In genomic region chr13:50358221-50358620, GRCh38 we compare ENCODE assay signal across 9 cellular contexts.
DNase-seq lines count a peak whose midpoint lies in the region; ATAC-seq and TF ChIP-seq lines count a peak whose summit lies in the region.
"Had no signal": no experiment of that assay in that cellular context is flagged by ENCODE, and none has a peak within 500 bp of the region (broad histone marks: within the 10 kb centered on the region; RNA-seq: fewer than 3 reads in every experiment).

No MANE protein-coding gene starts in this region.

- H3K36me3 ChIP-seq in breast epithelium, result no peaks in the 10 kb centered on the region
- H3K36me3 ChIP-seq in right lobe of liver, result no peaks in the 10 kb centered on the region
- no peaks in the 10 kb centered on the region for H3K36me3 ChIP-seq in tibial artery
- H3K36me3 ChIP-seq in esophagus squamous epithelium, result no peaks in the 10 kb centered on the region

- ATAC-seq in right lobe of liver, result peak in 1 of 4 donors; percentile 4
- ATAC-seq in HG03457 (IDR thresholded peaks at IDR 0.05; ENCODE audit: unreplicated experiment), result no peak
- ATAC-seq in GM18909 (IDR thresholded peaks at IDR 0.05; ENCODE audit: poor library complexity, unreplicated experiment), result no peak

- no peak for TF ChIP-seq CTCF in breast epithelium (IDR thresholded peaks at IDR 0.05)
- no peak for TF ChIP-seq CTCF in right lobe of liver (IDR thresholded peaks at IDR 0.05)
- TF ChIP-seq CTCF in tibial artery (IDR thresholded peaks at IDR 0.05), result no peak
- TF ChIP-seq CTCF in esophagus squamous epithelium (IDR thresholded peaks at IDR 0.05), result no peak

- no peaks in the 10 kb centered on the region for H3K4me1 ChIP-seq in breast epithelium
- H3K4me1 ChIP-seq in right lobe of liver, result peaks cover 0 to 36% (median 15%) of the 10 kb centered on the region in 4 donors
- H3K4me1 ChIP-seq in tibial artery, result peaks cover 0 to 23% (median 20%) of the 10 kb centered on the region in 4 donors
- H3K4me1 ChIP-seq in esophagus squamous epithelium, result peaks cover 0 to 35% (median 15%) of the 10 kb centered on the region in 3 donors

- intact Hi-C loops in breast epithelium (cut with DNase I; ENCODE audit: low total_unique reads) (no loop called here), right lobe of liver (cut with DNase I) (no loop called here), tibial artery (cut with DNase I; ENCODE audit: low total_unique reads) (no loop called here), esophagus squamous epithelium (cut with DNase I) (no loop called here)

- H3K27ac ChIP-seq in breast epithelium (peak overlapping the region; percentile 72 to 77), right lobe of liver (peak overlapping the region in 2 of 3 donors; percentile 58 to 69), tibial artery (peak overlapping the region; percentile 52 to 56), esophagus squamous epithelium (peak overlapping the region in 1 of 4 donors; percentile 21)

- no peak overlapping the region for H3K4me3 ChIP-seq in breast epithelium
- H3K4me3 ChIP-seq in right lobe of liver, result no peak overlapping the region
- no peak overlapping the region for H3K4me3 ChIP-seq in tibial artery
- no peak overlapping the region for H3K4me3 ChIP-seq in esophagus squamous epithelium

- no peaks in the 10 kb centered on the region for H3K27me3 ChIP-seq in breast epithelium
- no peaks in the 10 kb centered on the region for H3K27me3 ChIP-seq in right lobe of liver
- H3K27me3 ChIP-seq in tibial artery, result no peaks in the 10 kb centered on the region
- no peaks in the 10 kb centered on the region for H3K27me3 ChIP-seq in esophagus squamous epithelium

- DNase-seq in NCI-H1092 treated with DMSO at 0.1 percent for 48 hours (lab: John Stamatoyannopoulos, UW), result peak; percentile 23
- DNase-seq in NCI-H1092 (lab: John Stamatoyannopoulos, UW), result no peak
- DNase-seq in breast epithelium (ENCODE audit: low spot score in 2 of 2), result no peak
- no peak for DNase-seq in right lobe of liver
- no peak for DNase-seq in tibial artery
- no peak for DNase-seq in esophagus squamous epithelium (lab: John Stamatoyannopoulos, UW)
- DNase-seq: immature natural killer cell had no signal

- H3K9me3 ChIP-seq in breast epithelium (no peaks in the 10 kb centered on the region), right lobe of liver (no peaks in the 10 kb centered on the region), tibial artery (no peaks in the 10 kb centered on the region), esophagus squamous epithelium (no peaks in the 10 kb centered on the region)

- TF ChIP-seq POLR2A in breast epithelium (IDR thresholded peaks at IDR 0.05) (no peak), right lobe of liver (IDR thresholded peaks at IDR 0.05) (no peak), esophagus squamous epithelium (IDR thresholded peaks at IDR 0.05) (no peak)
